Comparison of ENCODE assay signal across 1 cellular context in the genomic region with DNA sequence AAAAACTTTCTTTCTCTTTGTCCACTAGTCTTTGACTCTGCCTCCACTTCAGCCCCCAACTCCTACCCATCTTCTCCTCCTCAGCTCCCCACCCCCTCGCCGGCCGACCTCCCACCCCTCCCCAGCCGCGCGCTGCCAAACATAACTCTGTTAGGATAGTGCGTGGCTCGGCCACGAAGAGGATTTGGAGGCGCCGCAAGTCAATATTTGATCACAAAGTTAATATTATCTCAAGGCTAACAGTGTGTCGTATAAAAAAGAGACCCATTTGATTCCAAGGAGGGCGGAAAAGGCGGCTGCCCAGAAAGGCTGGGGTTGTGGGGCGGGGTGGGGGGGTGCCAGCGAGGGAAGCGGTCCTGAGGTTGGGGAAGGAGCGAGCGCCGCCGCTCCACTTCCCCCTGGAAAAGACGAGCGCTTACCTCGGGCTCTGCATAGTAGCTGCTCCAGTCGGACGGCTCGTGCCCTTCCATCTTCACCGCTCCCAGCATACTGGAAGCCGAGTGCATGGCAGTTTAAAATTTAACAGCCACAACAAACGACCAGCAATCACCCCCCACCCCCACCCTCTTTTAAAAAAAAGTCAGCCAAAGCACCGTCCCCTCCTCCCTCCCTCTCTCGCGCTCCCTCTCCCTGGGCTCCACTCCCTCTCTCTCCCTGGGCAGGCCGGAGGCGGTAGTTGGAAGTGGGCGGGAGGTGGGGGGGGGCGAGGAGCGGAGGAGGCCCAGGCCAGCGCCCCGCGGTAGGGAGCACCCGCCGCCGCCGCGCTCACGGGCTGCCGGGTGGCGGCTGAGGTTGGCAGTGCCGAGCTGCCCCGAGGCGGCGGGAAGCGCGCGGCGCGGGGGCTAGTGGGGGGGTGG.
TF ChIP-seq lines count a peak whose summit lies in the region.

A gene (minus strand): TSS at position 800 of the 857 bp plus-strand sequence. CDS start 294 bp downstream, at position 506.

TF ChIP-seq in GM23338, 12 proteins besides CTCF, POLR2A, EP300 and RAD21 (continued from another document):
- TF ChIP-seq, protein P1, sequence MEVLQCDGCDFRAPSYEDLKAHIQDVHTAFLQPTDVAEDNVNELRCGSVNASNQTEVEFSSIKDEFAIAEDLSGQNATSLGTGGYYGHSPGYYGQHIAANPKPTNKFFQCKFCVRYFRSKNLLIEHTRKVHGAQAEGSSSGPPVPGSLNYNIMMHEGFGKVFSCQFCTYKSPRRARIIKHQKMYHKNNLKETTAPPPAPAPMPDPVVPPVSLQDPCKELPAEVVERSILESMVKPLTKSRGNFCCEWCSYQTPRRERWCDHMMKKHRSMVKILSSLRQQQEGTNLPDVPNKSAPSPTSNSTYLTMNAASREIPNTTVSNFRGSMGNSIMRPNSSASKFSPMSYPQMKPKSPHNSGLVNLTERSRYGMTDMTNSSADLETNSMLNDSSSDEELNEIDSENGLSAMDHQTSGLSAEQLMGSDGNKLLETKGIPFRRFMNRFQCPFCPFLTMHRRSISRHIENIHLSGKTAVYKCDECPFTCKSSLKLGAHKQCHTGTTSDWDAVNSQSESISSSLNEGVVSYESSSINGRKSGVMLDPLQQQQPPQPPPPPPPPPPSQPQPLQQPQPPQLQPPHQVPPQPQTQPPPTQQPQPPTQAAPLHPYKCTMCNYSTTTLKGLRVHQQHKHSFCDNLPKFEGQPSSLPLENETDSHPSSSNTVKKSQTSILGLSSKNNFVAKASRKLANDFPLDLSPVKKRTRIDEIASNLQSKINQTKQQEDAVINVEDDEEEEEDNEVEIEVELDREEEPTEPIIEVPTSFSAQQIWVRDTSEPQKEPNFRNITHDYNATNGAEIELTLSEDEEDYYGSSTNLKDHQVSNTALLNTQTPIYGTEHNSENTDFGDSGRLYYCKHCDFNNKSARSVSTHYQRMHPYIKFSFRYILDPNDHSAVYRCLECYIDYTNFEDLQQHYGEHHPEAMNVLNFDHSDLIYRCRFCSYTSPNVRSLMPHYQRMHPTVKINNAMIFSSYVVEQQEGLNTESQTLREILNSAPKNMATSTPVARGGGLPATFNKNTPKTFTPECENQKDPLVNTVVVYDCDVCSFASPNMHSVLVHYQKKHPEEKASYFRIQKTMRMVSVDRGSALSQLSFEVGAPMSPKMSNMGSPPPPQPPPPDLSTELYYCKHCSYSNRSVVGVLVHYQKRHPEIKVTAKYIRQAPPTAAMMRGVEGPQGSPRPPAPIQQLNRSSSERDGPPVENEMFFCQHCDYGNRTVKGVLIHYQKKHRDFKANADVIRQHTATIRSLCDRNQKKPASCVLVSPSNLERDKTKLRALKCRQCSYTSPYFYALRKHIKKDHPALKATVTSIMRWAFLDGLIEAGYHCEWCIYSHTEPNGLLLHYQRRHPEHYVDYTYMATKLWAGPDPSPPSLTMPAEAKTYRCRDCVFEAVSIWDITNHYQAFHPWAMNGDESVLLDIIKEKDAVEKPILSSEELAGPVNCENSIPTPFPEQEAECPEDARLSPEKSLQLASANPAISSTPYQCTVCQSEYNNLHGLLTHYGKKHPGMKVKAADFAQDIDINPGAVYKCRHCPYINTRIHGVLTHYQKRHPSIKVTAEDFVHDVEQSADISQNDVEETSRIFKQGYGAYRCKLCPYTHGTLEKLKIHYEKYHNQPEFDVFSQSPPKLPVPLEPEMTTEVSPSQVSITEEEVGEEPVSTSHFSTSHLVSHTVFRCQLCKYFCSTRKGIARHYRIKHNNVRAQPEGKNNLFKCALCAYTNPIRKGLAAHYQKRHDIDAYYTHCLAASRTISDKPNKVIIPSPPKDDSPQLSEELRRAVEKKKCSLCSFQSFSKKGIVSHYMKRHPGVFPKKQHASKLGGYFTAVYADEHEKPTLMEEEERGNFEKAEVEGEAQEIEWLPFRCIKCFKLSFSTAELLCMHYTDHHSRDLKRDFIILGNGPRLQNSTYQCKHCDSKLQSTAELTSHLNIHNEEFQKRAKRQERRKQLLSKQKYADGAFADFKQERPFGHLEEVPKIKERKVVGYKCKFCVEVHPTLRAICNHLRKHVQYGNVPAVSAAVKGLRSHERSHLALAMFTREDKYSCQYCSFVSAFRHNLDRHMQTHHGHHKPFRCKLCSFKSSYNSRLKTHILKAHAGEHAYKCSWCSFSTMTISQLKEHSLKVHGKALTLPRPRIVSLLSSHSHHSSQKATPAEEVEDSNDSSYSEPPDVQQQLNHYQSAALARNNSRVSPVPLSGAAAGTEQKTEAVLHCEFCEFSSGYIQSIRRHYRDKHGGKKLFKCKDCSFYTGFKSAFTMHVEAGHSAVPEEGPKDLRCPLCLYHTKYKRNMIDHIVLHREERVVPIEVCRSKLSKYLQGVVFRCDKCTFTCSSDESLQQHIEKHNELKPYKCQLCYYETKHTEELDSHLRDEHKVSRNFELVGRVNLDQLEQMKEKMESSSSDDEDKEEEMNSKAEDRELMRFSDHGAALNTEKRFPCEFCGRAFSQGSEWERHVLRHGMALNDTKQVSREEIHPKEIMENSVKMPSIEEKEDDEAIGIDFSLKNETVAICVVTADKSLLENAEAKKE (CRISPR knock-in tag; IDR thresholded peaks at IDR 0.05) = no peak
